ENCODE assay signal across 8 cellular contexts in genomic region chr21:34073749-34074282, GRCh38. TPM values are rescaled to one million over a fixed set of nuclear protein-coding genes. Genes with fewer than 3 reads are reported as not detected.
DNase-seq lines count a peak whose midpoint lies in the region; ATAC-seq and TF ChIP-seq lines count a peak whose summit lies in the region.

No MANE protein-coding gene starts in this region.

- CTCF ChIA-PET in Calu3 (lab: Charles Lee): interaction anchor here (0.9 to 1.3 kb wide), 2 partner anchors 137 to 149 kb away, joined by 3 to 4 read pairs; no protein-coding TSS in a partner anchor
- CTCF ChIA-PET in activated CD4-positive, alpha-beta T cell treated with anti-CD3 and anti-CD28 coated beads for 36 hours (lab: Charles Lee): interaction anchor here (0.6 to 4.5 kb wide), 9 partner anchors 8 to 150 kb away, joined by 3 to 29 read pairs (median 4); no protein-coding TSS in a partner anchor

- no peak for TF ChIP-seq POLR2A in stomach (IDR thresholded peaks at IDR 0.05)

- no TSS peak for BruUV-seq in Calu3 (replicated peaks; lab: Mats Ljungman, UMichigan)

- no peaks in the 10 kb centered on the region for H3K9me3 ChIP-seq in stomach

- POLR2A ChIA-PET in activated CD4-positive, alpha-beta T cell treated with anti-CD3 and anti-CD28 coated beads for 36 hours (lab: Charles Lee): interaction anchor here (0.6 to 3.1 kb wide), 3 partner anchors 9 to 142 kb away, joined by 3 to 14 read pairs (median 3); no protein-coding TSS in a partner anchor

- peak overlapping the region; percentile 79 to 92 (median 84) for H3K4me3 ChIP-seq in stomach

- H3K27me3 Mint-ChIP-seq in Calu3 (ENCODE audit: unreplicated experiment) (peaks cover 11% of the 10 kb centered on the region), mesothelial cell of epicardium (ENCODE audit: low read depth) (no peaks in the 10 kb centered on the region)
- no peaks in the 10 kb centered on the region for H3K27me3 Mint-ChIP-seq in activated CD4-positive, alpha-beta T cell treated with anti-CD3 and anti-CD28 coated beads for 36 hours
- no peaks in the 10 kb centered on the region for H3K27me3 Mint-ChIP-seq in effector memory CD8-positive, alpha-beta T cell

- TF ChIP-seq CTCF in Calu3 (IDR thresholded peaks at IDR 0.05; ENCODE audit: unreplicated experiment) (no peak), GM20000 (IDR thresholded peaks at IDR 0.05; ENCODE audit: extremely low read depth, missing control alignments) (no peak), mesothelial cell of epicardium (IDR thresholded peaks at IDR 0.05; ENCODE audit: unreplicated experiment) (no peak), stomach (IDR thresholded peaks at IDR 0.05) (no peak)

- no peaks in the 10 kb centered on the region for H3K36me3 ChIP-seq in stomach

- no peak for TF ChIP-seq EP300 in stomach (IDR thresholded peaks at IDR 0.05)

- no peaks in the 10 kb centered on the region for H3K27me3 ChIP-seq in stomach

- H3K36me3 Mint-ChIP-seq in Calu3 (ENCODE audit: insufficient read depth, unreplicated experiment): peaks cover 40% of the 10 kb centered on the region
- peaks cover 41% of the 10 kb centered on the region for H3K36me3 Mint-ChIP-seq in activated CD4-positive, alpha-beta T cell treated with anti-CD3 and anti-CD28 coated beads for 36 hours (ENCODE audit: low read depth)
- H3K36me3 Mint-ChIP-seq in effector memory CD8-positive, alpha-beta T cell (ENCODE audit: insufficient read depth): peaks cover 19% of the 10 kb centered on the region
- H3K36me3 Mint-ChIP-seq in mesothelial cell of epicardium: peaks cover 4% of the 10 kb centered on the region

- WGBS in stomach, 5 donors: 0 to 1% (median 0%) methylated on average over 30 to 90 of the region's 95 CpGs

- DNase-seq in Calu3 (peak; percentile 12), GM20000 (ENCODE audit: low spot score) (peak; percentile 75), mesothelial cell of epicardium (ENCODE audit: low spot score in 2 of 2, unreplicated experiment in 2 of 2) (peak in 1 of 2 experiments; percentile 61), stomach (peak; percentile 38), NCI-H1105 (lab: John Stamatoyannopoulos, UW) (no peak)
- DNase-seq in activated CD4-positive, alpha-beta T cell treated with anti-CD3 and anti-CD28 coated beads for 36 hours: peak; percentile 55
- peak in 2 of 3 experiments; percentile 6 to 42 for DNase-seq in effector memory CD8-positive, alpha-beta T cell

- H3K27ac ChIP-seq in stomach: peak overlapping the region; percentile 82 to 95 (median 93)

- peak overlapping the region; percentile 84 for H3K27ac Mint-ChIP-seq in Calu3 (ENCODE audit: unreplicated experiment)
- peak overlapping the region; percentile 92 for H3K27ac Mint-ChIP-seq in activated CD4-positive, alpha-beta T cell treated with anti-CD3 and anti-CD28 coated beads for 36 hours
- H3K27ac Mint-ChIP-seq in effector memory CD8-positive, alpha-beta T cell: peak overlapping the region; percentile 92 to 93
- peak overlapping the region; percentile 98 for H3K27ac Mint-ChIP-seq in mesothelial cell of epicardium

- peaks cover 26 to 52% (median 40%) of the 10 kb centered on the region in 4 donors for H3K4me1 ChIP-seq in stomach

- peak; percentile 21 for ATAC-seq in HG03558 (IDR thresholded peaks at IDR 0.05; ENCODE audit: extremely low read depth, unreplicated experiment)
- ATAC-seq in activated CD4-positive, alpha-beta T cell treated with anti-CD3 and anti-CD28 coated beads for 36 hours: peak; percentile 23
- peak; percentile 69 for ATAC-seq in effector memory CD8-positive, alpha-beta T cell (replicated peaks)

- H3K9me3 Mint-ChIP-seq in Calu3 (ENCODE audit: low read depth, unreplicated experiment) (no peaks in the 10 kb centered on the region), mesothelial cell of epicardium (no peaks in the 10 kb centered on the region)
- H3K9me3 Mint-ChIP-seq in activated CD4-positive, alpha-beta T cell treated with anti-CD3 and anti-CD28 coated beads for 36 hours (ENCODE audit: low read depth): no peaks in the 10 kb centered on the region
- no peaks in the 10 kb centered on the region for H3K9me3 Mint-ChIP-seq in effector memory CD8-positive, alpha-beta T cell

- intact Hi-C loops in Calu3 (cut with micrococcal nuclease; ENCODE audit: unreplicated experiment) (no loop called here), stomach (cut with DNase I; ENCODE audit: low total_unique reads) (no loop called here)
- intact Hi-C loops in activated CD4-positive, alpha-beta T cell treated with anti-CD3 and anti-CD28 coated beads for 36 hours (cut with DNase I, micrococcal nuclease): loop anchor here (1.0 to 5.0 kb wide), 9 partner anchors 44 to 431 kb away; partner anchors contain the start of gene ITSN1 (in 1 of the 2)

- H3K4me1 Mint-ChIP-seq in Calu3 (ENCODE audit: low read depth, unreplicated experiment) (peaks cover 11% of the 10 kb centered on the region), mesothelial cell of epicardium (peaks cover 52% of the 10 kb centered on the region)
- H3K4me1 Mint-ChIP-seq in activated CD4-positive, alpha-beta T cell treated with anti-CD3 and anti-CD28 coated beads for 36 hours: peaks cover 44% of the 10 kb centered on the region
- H3K4me1 Mint-ChIP-seq in effector memory CD8-positive, alpha-beta T cell (ENCODE audit: low read depth in 2 of 2): peaks cover 42 to 51% of the 10 kb centered on the region in 2 donors

- H3K4me3 Mint-ChIP-seq in Calu3 (ENCODE audit: low read depth, unreplicated experiment) (peak overlapping the region; percentile 80), mesothelial cell of epicardium (peak overlapping the region; percentile 96)
- H3K4me3 Mint-ChIP-seq in activated CD4-positive, alpha-beta T cell treated with anti-CD3 and anti-CD28 coated beads for 36 hours: peak overlapping the region; percentile 96
- peak overlapping the region; percentile 93 to 94 for H3K4me3 Mint-ChIP-seq in effector memory CD8-positive, alpha-beta T cell

RNA-seq across cellular contexts. Expression of gene MRPS6, which starts 0.4 kb away (rescaled TPM):
- total RNA-seq in Calu3 (2022) (43.5 TPM in 2 replicates), mesothelial cell of epicardium (129 to 135 TPM (median 134 TPM) in 3 replicates), stomach (100 to 1,000 TPM in 1 of 5 donors, 10 to 100 TPM in 4; 21.3 to 219 (median 46.8) TPM)
- 100 to 1,000 TPM; 102 to 117 TPM for total RNA-seq in activated CD4-positive, alpha-beta T cell treated with anti-CD3 and anti-CD28 coated beads for 36 hours
- polyA plus RNA-seq in stomach: 10 to 100 TPM; 50.1 to 68.8 (median 52.5) TPM

RNA-seq across cellular contexts. Expression of gene SLC5A3, which starts 0.4 kb away (rescaled TPM):
- total RNA-seq in Calu3 (2022) (15.8 and 15.9 TPM in 2 replicates), mesothelial cell of epicardium (53.9 to 56.8 TPM (median 54.9 TPM) in 3 replicates), stomach (10 to 100 TPM; 13.0 to 38.9 (median 17.2) TPM)
- total RNA-seq in activated CD4-positive, alpha-beta T cell treated with anti-CD3 and anti-CD28 coated beads for 36 hours: 10 to 100 TPM; 18.2 to 22.9 TPM
- 1 to 10 TPM in 1 of 3 donors, under 1 TPM in 2; 0.46 to 1.7 (median 0.87) TPM for polyA plus RNA-seq in stomach

Comparison
In these comparisons a context has a peak if more than half of its experiments do, and no peak if none do; other contexts are left out.
1. intact Hi-C loops: an anchor here in activated CD4-positive, alpha-beta T cell treated with anti-CD3 and anti-CD28 coated beads for 36 hours (1.0 to 5.0 kb wide); none called in Calu3 and stomach.